ENCODE assay signal across 8 cellular contexts in genomic region chr1:10693152-10693496, GRCh38.
A peak's percentile ranks its signal among the peaks of the same experiment; 100 is the strongest.
DNase-seq lines count a peak whose midpoint lies in the region; ATAC-seq and TF ChIP-seq lines count a peak whose summit lies in the region.

No MANE protein-coding gene starts in this region.

- peak overlapping the region; percentile 68 for H3K27ac Mint-ChIP-seq in activated CD8-positive, alpha-beta T cell treated with anti-CD3 and anti-CD28 coated beads for 36 hours
- H3K27ac Mint-ChIP-seq in immature natural killer cell: peak overlapping the region; percentile 84 to 97 (median 95)

- no peak for DNase-seq in activated CD8-positive, alpha-beta T cell treated with anti-CD3 and anti-CD28 coated beads for 36 hours
- DNase-seq in immature natural killer cell: no peak
- DNase-seq in spleen: no peak
- DNase-seq in OCI-M1 (lab: John Stamatoyannopoulos, UW): no peak
- DNase-seq in NCI-H2029 treated with DMSO at 0.1 percent for 48 hours (lab: John Stamatoyannopoulos, UW): no peak
- DNase-seq in BE2C: no peak

- peak overlapping the region; percentile 69 for H3K4me3 ChIP-seq in HUES48 (ENCODE audit: low read depth, low read length)
- peak overlapping the region; percentile 64 to 95 (median 84) for H3K4me3 ChIP-seq in spleen
- no peak overlapping the region for H3K4me3 ChIP-seq in BE2C (ENCODE audit: low read depth, low read length)

- POLR2A ChIA-PET in activated CD8-positive, alpha-beta T cell treated with anti-CD3 and anti-CD28 coated beads for 36 hours (lab: Charles Lee): no interaction called here

- CTCF ChIA-PET in activated CD8-positive, alpha-beta T cell treated with anti-CD3 and anti-CD28 coated beads for 36 hours (lab: Charles Lee): interaction anchor here (0.6 to 1.1 kb wide), 6 partner anchors 14 to 249 kb away, joined by 3 to 5 read pairs (median 4); no protein-coding TSS in a partner anchor

- 58 to 78% (median 70%) methylated on average over 6 of the region's 6 CpGs for WGBS in spleen, 5 donors

- H3K4me1 Mint-ChIP-seq in activated CD8-positive, alpha-beta T cell treated with anti-CD3 and anti-CD28 coated beads for 36 hours (ENCODE audit: low read depth): peaks cover 42% of the 10 kb centered on the region
- H3K4me1 Mint-ChIP-seq in immature natural killer cell: peaks cover 25 to 34% of the 10 kb centered on the region in 2 donors

- intact Hi-C loops in activated CD8-positive, alpha-beta T cell treated with anti-CD3 and anti-CD28 coated beads for 36 hours (cut with micrococcal nuclease): loop anchor here (5.0 to 10.0 kb wide), 3 partner anchors 102 to 252 kb away; partner anchors contain the start of gene CASZ1
- intact Hi-C loops in spleen (cut with DNase I; ENCODE audit: low total_unique reads): loop anchor here (10.0 kb wide), 1 partner anchor 172 kb away; no protein-coding TSS in a partner anchor

- H3K9me3 Mint-ChIP-seq in activated CD8-positive, alpha-beta T cell treated with anti-CD3 and anti-CD28 coated beads for 36 hours: no peaks in the 10 kb centered on the region
- no peaks in the 10 kb centered on the region for H3K9me3 Mint-ChIP-seq in immature natural killer cell

- H3K27me3 ChIP-seq in HUES48 (ENCODE audit: control insufficient read depth, insufficient read depth, low read length) (peaks cover 15% of the 10 kb centered on the region), spleen (replicated peaks in 1 of 7) (no peaks in the 10 kb centered on the region), BE2C (no peaks in the 10 kb centered on the region)

- peaks cover 4% of the 10 kb centered on the region for H3K27me3 Mint-ChIP-seq in activated CD8-positive, alpha-beta T cell treated with anti-CD3 and anti-CD28 coated beads for 36 hours
- H3K27me3 Mint-ChIP-seq in immature natural killer cell (ENCODE audit: low read depth in 3 of 3): peaks cover 2 to 18% (median 9%) of the 10 kb centered on the region in 3 donors

- no peaks in the 10 kb centered on the region for H3K36me3 ChIP-seq in HUES48 (ENCODE audit: control insufficient read depth, insufficient read depth, low read length)
- H3K36me3 ChIP-seq in spleen: no peaks in the 10 kb centered on the region
- no peaks in the 10 kb centered on the region for H3K36me3 ChIP-seq in BE2C

- H3K36me3 Mint-ChIP-seq in activated CD8-positive, alpha-beta T cell treated with anti-CD3 and anti-CD28 coated beads for 36 hours (ENCODE audit: low read depth): no peaks in the 10 kb centered on the region
- H3K36me3 Mint-ChIP-seq in immature natural killer cell: no peaks in the 10 kb centered on the region

- H3K9ac ChIP-seq in HUES48 (ENCODE audit: low read depth, low read length): no peak overlapping the region

- H3K27ac ChIP-seq in HUES48 (ENCODE audit: low read depth, low read length) (no peak overlapping the region), spleen (peak overlapping the region in 5 of 8 donors; percentile 92 to 94 (median 94))

- H3K4me1 ChIP-seq in HUES48 (ENCODE audit: control insufficient read depth, insufficient read depth, low read length) (no peaks in the 10 kb centered on the region), spleen (peaks cover 7 to 65% (median 39%) of the 10 kb centered on the region in 6 donors), BE2C (peaks cover 5% of the 10 kb centered on the region)

- no peak for TF ChIP-seq POLR2A in spleen (IDR thresholded peaks at IDR 0.05)

- no peak for ATAC-seq in activated CD8-positive, alpha-beta T cell treated with anti-CD3 and anti-CD28 coated beads for 36 hours
- no peak for ATAC-seq in HG03280 (IDR thresholded peaks at IDR 0.05; ENCODE audit: unreplicated experiment)

- TF ChIP-seq CTCF in activated CD8-positive, alpha-beta T cell treated with anti-CD3 and anti-CD28 coated beads for 36 hours (IDR thresholded peaks at IDR 0.05): no peak
- TF ChIP-seq CTCF in spleen (IDR thresholded peaks at IDR 0.05 in 8 of 11, conservative IDR thresholded peaks at IDR 0.05 in 3 of 11): no peak
- TF ChIP-seq CTCF in BE2C (IDR thresholded peaks at IDR 0.05; ENCODE audit: low read depth, low read length): no peak

- H3K4me3 Mint-ChIP-seq in activated CD8-positive, alpha-beta T cell treated with anti-CD3 and anti-CD28 coated beads for 36 hours: peak overlapping the region; percentile 78
- peak overlapping the region; percentile 84 to 97 (median 94) for H3K4me3 Mint-ChIP-seq in immature natural killer cell

- no peaks in the 10 kb centered on the region for H3K9me3 ChIP-seq in HUES48 (ENCODE audit: control insufficient read depth, insufficient read depth, low read length)
- H3K9me3 ChIP-seq in spleen: no peaks in the 10 kb centered on the region
- H3K9me3 ChIP-seq in BE2C: no peaks in the 10 kb centered on the region
